ENCODE assay signal across 23 cellular contexts in genomic region chr20:46551508-46552280, GRCh38. TPM values are rescaled to one million over a fixed set of nuclear protein-coding genes. Genes with fewer than 3 reads are reported as not detected.
DNase-seq lines count a peak whose midpoint lies in the region; ATAC-seq, FAIRE-seq and TF ChIP-seq lines count a peak whose summit lies in the region.
"Had no signal": no experiment of that assay in that cellular context is flagged by ENCODE, and none has a peak within 500 bp of the region (broad histone marks: within the 10 kb centered on the region; RNA-seq: fewer than 3 reads in every experiment).

No MANE protein-coding gene starts in this region.

- H3K79me1 ChIP-seq in H1 (ENCODE audit: low read depth, low read length) = no peaks in the 10 kb centered on the region

- H3K9me2 ChIP-seq in Loucy (replicated peaks; ENCODE audit: low read depth, low read length) = no peaks in the 10 kb centered on the region
- H3K9me2 ChIP-seq in Karpas-422 (replicated peaks; ENCODE audit: insufficient read depth, low read length) = no peaks in the 10 kb centered on the region

- TF ChIP-seq POLR2A in GM12892 (IDR thresholded peaks at IDR 0.05; ENCODE audit: low read depth, low read length) = peak; percentile 74
- TF ChIP-seq POLR2A in H1 (IDR thresholded peaks at IDR 0.05; ENCODE audit: control extremely low read depth in 1 of 2, low read depth in 2 of 2, low read length in 2 of 2) = no peak
- TF ChIP-seq POLR2A in sigmoid colon (IDR thresholded peaks at IDR 0.05) = no peak

- no peak overlapping the region for H3K23ac ChIP-seq in H1 (ENCODE audit: insufficient read length)

- H3K79me2 ChIP-seq in Loucy (ENCODE audit: insufficient read depth, low read length) (no peaks in the 10 kb centered on the region), H1 (ENCODE audit: control insufficient read depth in 1 of 2, insufficient read depth in 2 of 2, low read length in 2 of 2) (no peaks in the 10 kb centered on the region), Karpas-422 (ENCODE audit: low read length) (no peaks in the 10 kb centered on the region)

- peak overlapping the region; percentile 54 for H2BK15ac ChIP-seq in H1 (ENCODE audit: low read length)

- FAIRE-seq in GM12892 (lab: Jason Lieb, UNC) (peak; percentile 87), H1 (lab: Jason Lieb, UNC) (no peak)

- H3K9me3 ChIP-seq in BLaER1 = no peaks in the 10 kb centered on the region
- no peaks in the 10 kb centered on the region for H3K9me3 ChIP-seq in Loucy (ENCODE audit: insufficient read depth, low read depth, low read length)
- no peaks in the 10 kb centered on the region for H3K9me3 ChIP-seq in H1 (ENCODE audit: insufficient read depth in 2 of 2, low read depth in 1 of 2, low read length in 1 of 2)
- H3K9me3 ChIP-seq in sigmoid colon = no peaks in the 10 kb centered on the region
- no peaks in the 10 kb centered on the region for H3K9me3 ChIP-seq in Karpas-422 (ENCODE audit: low read length)
- H3K9me3 ChIP-seq: colonic mucosa, HAP-1, SJSA1 had no signal

- peak overlapping the region; percentile 67 for H4K91ac ChIP-seq in H1 (replicated peaks; ENCODE audit: insufficient read length, low read length)

- H2BK12ac ChIP-seq in H1 (ENCODE audit: low read depth, low read length) = peak overlapping the region; percentile 32; the same call in 1 of the 2 replicates

- TF ChIP-seq RAD21 in H1 (IDR thresholded peaks at IDR 0.05 in 1 of 2, conservative IDR thresholded peaks at IDR 0.05 in 1 of 2; ENCODE audit: low read depth in 2 of 2, low read length in 2 of 2) = no peak

- no peak overlapping the region for H2AFZ ChIP-seq in Loucy (ENCODE audit: low read length)
- no peak overlapping the region for H2AFZ ChIP-seq in H1 (ENCODE audit: low read length)
- no peak overlapping the region for H2AFZ ChIP-seq in Karpas-422 (ENCODE audit: low read length)

- peak overlapping the region; percentile 84 for H3K27ac ChIP-seq in BLaER1
- H3K27ac ChIP-seq in H1 (ENCODE audit: low read depth, low read length) = peak overlapping the region; percentile 59; the same call in 1 of the 2 replicates
- no peak overlapping the region for H3K27ac ChIP-seq in sigmoid colon
- H3K27ac ChIP-seq in Karpas-422 (ENCODE audit: low read length) = no peak overlapping the region
- H3K27ac ChIP-seq: colonic mucosa, epithelial cell of prostate, SJSA1 had no signal

- H3K14ac ChIP-seq in H1 (ENCODE audit: insufficient read length) = no peak overlapping the region

- H2BK120ac ChIP-seq in H1 (replicated peaks; ENCODE audit: low read depth, low read length) = peak overlapping the region; percentile 60

- no peaks in the 10 kb centered on the region for H4K20me1 ChIP-seq in BLaER1
- no peaks in the 10 kb centered on the region for H4K20me1 ChIP-seq in Loucy (ENCODE audit: insufficient read depth, low read length, poor library complexity, severe bottlenecking)
- no peaks in the 10 kb centered on the region for H4K20me1 ChIP-seq in H1 (replicated peaks in 1 of 2; ENCODE audit: control insufficient read depth in 1 of 2, insufficient read depth in 2 of 2, low read length in 2 of 2)
- no peaks in the 10 kb centered on the region for H4K20me1 ChIP-seq in Karpas-422 (ENCODE audit: insufficient read depth, low read depth, low read length)

- no peaks in the 10 kb centered on the region for H3K36me3 ChIP-seq in BLaER1
- no peaks in the 10 kb centered on the region for H3K36me3 ChIP-seq in Loucy (ENCODE audit: insufficient read depth, low read length)
- H3K36me3 ChIP-seq in H1 (ENCODE audit: control insufficient read depth in 2 of 4, insufficient read depth in 4 of 4, low read length in 3 of 4) = no peaks in the 10 kb centered on the region
- no peaks in the 10 kb centered on the region for H3K36me3 ChIP-seq in sigmoid colon
- no peaks in the 10 kb centered on the region for H3K36me3 ChIP-seq in Karpas-422 (ENCODE audit: insufficient read depth, low read length)
- H3K36me3 ChIP-seq: colonic mucosa, HAP-1, SJSA1 had no signal

- no peak for DNase-seq in GM12892 (ENCODE audit: insufficient read length)
- DNase-seq in H1 (ENCODE audit: low read depth in 1 of 2, low spot score in 2 of 2) = peak in 1 of 2 experiments; percentile 60
- DNase-seq in sigmoid colon = no peak
- DNase-seq in Karpas-422 = no peak
- DNase-seq: activated CD4-positive, alpha-beta T cell treated with anti-CD3 and anti-CD28 coated beads, Interleukin-2, amount 50 U/mL, for 48 hours; aorta; colonic mucosa; KBM-7; NCI-H1694 treated with DMSO at 0.1 percent for 48 hours; NCI-H446 treated with DMSO at 0.1 percent for 48 hours; retina had no signal

- H3K18ac ChIP-seq in H1 (ENCODE audit: extremely low read depth, low read length) = 0 out of 2 replicates have a peak overlapping the region, but pooled peaks have one; percentile 66

- peak overlapping the region; percentile 61 for H3K4ac ChIP-seq in H1 (replicated peaks; ENCODE audit: insufficient read length, low read depth, low read length)

- ATAC-seq in HG02588 (IDR thresholded peaks at IDR 0.05; ENCODE audit: unreplicated experiment) = no peak
- ATAC-seq in HG02870 (IDR thresholded peaks at IDR 0.05; ENCODE audit: unreplicated experiment) = no peak

- CTCF ChIA-PET in H1 (lab: Charles Lee; ENCODE audit: partially characterized antibody) = interaction anchor here (0.6 to 7.7 kb wide), 13 partner anchors 9 to 227 kb away, joined by 3 to 64 read pairs (median 4); no protein-coding TSS in a partner anchor

- no peak overlapping the region; the same call in 1 of the 2 replicates for H4K8ac ChIP-seq in H1 (ENCODE audit: extremely low read depth, insufficient read depth, low read length)

- intact Hi-C loops in sigmoid colon (cut with DNase I) = no loop called here

- H3K9ac ChIP-seq in BLaER1 = 0 out of 2 replicates have a peak overlapping the region, but pooled peaks have one; percentile 6
- peak overlapping the region; percentile 78 for H3K9ac ChIP-seq in Loucy (ENCODE audit: low read depth, low read length, poor library complexity, severe bottlenecking)
- H3K9ac ChIP-seq in H1 (replicated peaks in 1 of 4; ENCODE audit: extremely low read depth in 1 of 4, low read depth in 3 of 4, low read length in 3 of 4) = peak overlapping the region in 1 of 4 experiments; percentile 7; a peak in 1 of 7 replicates
- no peak overlapping the region for H3K9ac ChIP-seq in Karpas-422 (ENCODE audit: low read length)

- H2BK5ac ChIP-seq in H1 (ENCODE audit: low read depth, low read length) = peak overlapping the region; percentile 61; the same call in 1 of the 2 replicates

- no peaks in the 10 kb centered on the region for H3K27me3 ChIP-seq in BLaER1
- no peaks in the 10 kb centered on the region for H3K27me3 ChIP-seq in Loucy (ENCODE audit: insufficient read depth, low read length, poor library complexity, severe bottlenecking)
- no peaks in the 10 kb centered on the region; a peak in 2 of 7 replicates for H3K27me3 ChIP-seq in H1 (replicated peaks in 1 of 4; ENCODE audit: control insufficient read depth in 3 of 4, extremely low read depth in 1 of 4, insufficient read depth in 3 of 4, low read length in 3 of 4)
- H3K27me3 ChIP-seq in sigmoid colon = no peaks in the 10 kb centered on the region
- H3K27me3 ChIP-seq in Karpas-422 (ENCODE audit: low read length) = no peaks in the 10 kb centered on the region
- H3K27me3 ChIP-seq: colonic mucosa, SJSA1 had no signal

- peaks cover 9% of the 10 kb centered on the region; the same call in 1 of the 2 replicates for H3F3A ChIP-seq in Loucy (ENCODE audit: low read depth)

- WGBS in H1 (ENCODE audit: extremely low coverage in 1 of 2, insufficient coverage in 1 of 2, insufficient read length in 1 of 2, insufficient replicate concordance in 2 of 2, low coverage in 1 of 2, low lambda C conversion rate in 2 of 2, missing lambda C conversion rate in 1 of 2), 2 experiments = 66% methylated on average over 11 of the region's 11 CpGs; no CpG with 5 or more reads in 1 of the 2 experiments
- 81% methylated on average over 11 of the region's 11 CpGs for WGBS in sigmoid colon, 2 donors

- H2BK20ac ChIP-seq in H1 (ENCODE audit: low read length) = peak overlapping the region; percentile 82; the same call in 1 of the 2 replicates

- H3K4me3 ChIP-seq in BLaER1 (no peak overlapping the region), Loucy (ENCODE audit: low read length, poor library complexity, severe bottlenecking) (peak overlapping the region; percentile 68), H1 (ENCODE audit: extremely low read depth in 1 of 4, insufficient read depth in 2 of 4, low read depth in 3 of 4, low read length in 4 of 4) (no peak overlapping the region; a peak in 1 of 8 replicates), sigmoid colon (no peak overlapping the region), Karpas-422 (ENCODE audit: low read length) (no peak overlapping the region)
- H3K4me3 ChIP-seq: colonic mucosa, HAP-1, SJSA1 had no signal

- TF ChIP-seq EP300 in H1 (IDR thresholded peaks at IDR 0.05; ENCODE audit: borderline replicate concordance in 1 of 2, low read depth in 2 of 2, low read length in 2 of 2) (peak in 1 of 2 experiments; percentile 13; a peak in 1 of 3 replicates), sigmoid colon (IDR thresholded peaks at IDR 0.05) (no peak)

- peak overlapping the region; percentile 48 for H3K56ac ChIP-seq in H1 (replicated peaks; ENCODE audit: insufficient read length, low read depth, low read length)

- H4K5ac ChIP-seq in H1 (ENCODE audit: insufficient read length, low read depth, low read length) = no peak overlapping the region

- H3K4me1 ChIP-seq in BLaER1 (peaks cover 91% of the 10 kb centered on the region), Loucy (ENCODE audit: insufficient read depth, low read length, poor library complexity, severe bottlenecking) (peaks cover 87% of the 10 kb centered on the region), H1 (replicated peaks in 1 of 4; ENCODE audit: control insufficient read depth in 3 of 4, insufficient read depth in 4 of 4, low read length in 3 of 4) (peaks cover 12 to 33% (median 22%) of the 10 kb centered on the region in 4 experiments), sigmoid colon (no peaks in the 10 kb centered on the region), Karpas-422 (ENCODE audit: low read length) (no peaks in the 10 kb centered on the region; the same call in 1 of the 2 replicates)
- H3K4me1 ChIP-seq: colonic mucosa, HAP-1, SJSA1 had no signal

- H3K23me2 ChIP-seq in H1 (ENCODE audit: low read depth, low read length) = no peaks in the 10 kb centered on the region

- POLR2A ChIA-PET in H1 (lab: Charles Lee; ENCODE audit: partially characterized antibody) = interaction anchor here (0.8 to 2.6 kb wide), 5 partner anchors 10 to 131 kb away, joined by 3 to 8 read pairs (median 4); partner anchors contain the start of gene ZNF334

- H3K4me2 ChIP-seq in BLaER1 (peak overlapping the region; percentile 92), Loucy (ENCODE audit: low read depth, low read length, poor library complexity, severe bottlenecking) (peak overlapping the region; percentile 92), H1 (ENCODE audit: insufficient read depth in 1 of 2, low read depth in 2 of 2, low read length in 2 of 2) (peak overlapping the region; percentile 10 to 43; a peak in 3 of 4 replicates), Karpas-422 (ENCODE audit: low read depth, low read length, poor library complexity, severe bottlenecking) (no peak overlapping the region)

- no peak overlapping the region; the same call in 1 of the 2 replicates for H2AK5ac ChIP-seq in H1 (ENCODE audit: low read depth, low read length)

- TF ChIP-seq CTCF in Loucy (conservative IDR thresholded peaks at IDR 0.05; ENCODE audit: low read length) (no peak), H1 (IDR thresholded peaks at IDR 0.05; ENCODE audit: control extremely low read depth in 1 of 3, insufficient read depth in 1 of 3, low read depth in 1 of 3, low read length in 3 of 3) (no peak), sigmoid colon (IDR thresholded peaks at IDR 0.05) (no peak)

RNA-seq across cellular contexts. Expression of gene OCSTAMP, which starts 1.2 kb away (rescaled TPM):
- polyA plus RNA-seq in GM12892 (2012; ENCODE audit: missing spikeins) = 1.3 TPM
- 0.13 and 0.25 TPM in 2 replicates for total RNA-seq in H1 (2021; fragmentation: NEBNext Ultra II Directional; extraction: Animal tissue kit (Norgen Biotek cat#: 25700))
- polyA plus RNA-seq in H1 (2011; rRNA removed) (0.09 and 0.14 TPM in 2 replicates), sigmoid colon (not detected)
- 0.12 TPM for polyA plus RNA-seq in H1 (2011; cell fraction: cytosol; rRNA removed)
- not detected for polyA plus RNA-seq in H1 (2011; cell fraction: nucleus; rRNA removed)
- 0.08 to 0.10 TPM (median 0.08 TPM) in 3 of 4 replicates, not detected in the other for polyA plus RNA-seq in H1 (2012, experiment 1 of 2)
- 0.10 TPM for polyA plus RNA-seq in H1 (2012, experiment 2 of 2)
- 0.18 TPM for polyA plus RNA-seq in H1 (2013, experiment 1 of 2)
- polyA plus RNA-seq in H1 (2013, experiment 2 of 2) = 0.18 TPM
- not detected in 2 replicates for polyA minus RNA-seq in H1 (2011; rRNA and poly(A)+ RNA removed)
- polyA minus RNA-seq in H1 (2011; cell fraction: cytosol; rRNA and poly(A)+ RNA removed) = not detected
- 0.60 TPM for polyA minus RNA-seq in H1 (2011; cell fraction: nucleus; rRNA and poly(A)+ RNA removed)
- total RNA-seq in sigmoid colon = not detected
- not detected in 2 replicates for total RNA-seq in Karpas-422 (2014; rRNA removed; shearing (Covaris generic); ENCODE audit: low replicate concordance)
- total RNA-seq: activated T-helper 2 cell treated with anti-CD3 and anti-CD28 coated beads, Interferon-gamma antibody, Interleukin-2, Interleukin-4, amounts not matched to agents 10 μg/mL and 5 μg/mL and 100 μg/mL, durations not matched to agents 14 hours and 24 hours and 36 hours; aorta; colonic mucosa; lung microvascular endothelial cell; OCI-LY7; SJSA1; temporal lobe had no signal
- polyA plus RNA-seq: aorta, neural cell had no signal

RNA-seq across cellular contexts. Expression of gene ZNF334, which starts 38.3 kb away (rescaled TPM):
- polyA plus RNA-seq in GM12892 (2012; ENCODE audit: missing spikeins) = 1.5 TPM
- total RNA-seq in H1 (2021; fragmentation: NEBNext Ultra II Directional; extraction: Animal tissue kit (Norgen Biotek cat#: 25700)) = 15.9 and 17.8 TPM in 2 replicates
- polyA plus RNA-seq in H1 (2011; rRNA removed) (6.2 and 8.8 TPM in 2 replicates), sigmoid colon (1 to 10 TPM in 1 of 3 donors, under 1 TPM in 2; 0.46 to 2.4 (median 0.60) TPM)
- 14.9 TPM for polyA plus RNA-seq in H1 (2011; cell fraction: cytosol; rRNA removed)
- 13.5 TPM for polyA plus RNA-seq in H1 (2011; cell fraction: nucleus; rRNA removed)
- 9.4 to 16.9 TPM (median 10.3 TPM) in 4 replicates for polyA plus RNA-seq in H1 (2012, experiment 1 of 2)
- 0.54 TPM for polyA plus RNA-seq in H1 (2012, experiment 2 of 2)
- polyA plus RNA-seq in H1 (2013, experiment 1 of 2) = 11.5 TPM
- 10.4 TPM for polyA plus RNA-seq in H1 (2013, experiment 2 of 2)
- polyA minus RNA-seq in H1 (2011; rRNA and poly(A)+ RNA removed) = 16.8 and 19.3 TPM in 2 replicates
- 10.0 TPM for polyA minus RNA-seq in H1 (2011; cell fraction: cytosol; rRNA and poly(A)+ RNA removed)
- 35.9 TPM for polyA minus RNA-seq in H1 (2011; cell fraction: nucleus; rRNA and poly(A)+ RNA removed)
- total RNA-seq in sigmoid colon = 1 to 10 TPM; 2.6 to 6.6 (median 4.4) TPM
- not detected in 2 replicates for total RNA-seq in Karpas-422 (2014; rRNA removed; shearing (Covaris generic); ENCODE audit: low replicate concordance)
- total RNA-seq: OCI-LY7 had no signal

Comparison
In these comparisons a context has a peak if more than half of its experiments do, and no peak if none do; other contexts are left out.
1. H3K27ac ChIP-seq: peak in BLaER1 (single experiment) and H1 (single experiment); none in sigmoid colon (0 of 4) and Karpas-422 (single experiment).